Comparison of ENCODE assay signal across 18 cellular contexts in the genomic region with DNA sequence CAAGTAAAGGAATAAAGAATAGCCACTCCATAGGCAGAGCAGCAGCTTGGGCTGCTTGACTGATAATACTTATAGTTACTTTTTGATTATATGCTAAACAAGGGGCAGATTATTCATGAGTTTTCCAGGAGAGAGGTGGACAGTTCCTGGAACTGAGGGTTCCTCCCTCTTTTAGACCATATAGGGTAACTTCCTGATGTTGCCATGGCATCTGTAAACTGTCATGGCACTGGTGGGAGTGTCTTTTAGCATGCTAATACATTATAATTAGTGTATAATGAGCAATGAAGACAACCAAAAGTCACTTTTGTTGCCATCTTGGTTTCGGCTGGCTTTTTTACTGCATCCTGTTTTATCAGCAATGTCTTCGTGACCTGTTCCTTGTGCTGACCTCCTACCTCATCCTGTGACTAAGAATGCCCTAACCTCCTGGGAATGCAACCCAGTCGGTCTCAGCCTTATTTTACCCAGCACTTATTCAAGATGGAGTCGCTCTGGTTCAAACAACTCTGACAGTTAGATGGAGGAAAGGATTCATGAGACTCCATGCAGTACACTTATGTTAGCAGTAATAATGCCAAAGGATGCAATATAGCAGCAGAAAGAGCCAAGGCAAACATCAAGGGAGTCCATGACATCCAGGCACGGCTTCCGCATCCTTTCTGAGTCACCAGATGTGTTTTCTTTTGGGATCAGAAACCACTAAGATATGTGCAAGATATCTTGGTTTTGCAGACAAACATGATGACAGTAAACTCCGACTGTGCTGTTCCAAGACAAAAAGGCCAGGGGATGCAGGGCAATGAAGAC. TPM values are rescaled to one million over a fixed set of nuclear protein-coding genes. Genes with fewer than 3 reads are reported as not detected.
DNase-seq lines count a peak whose midpoint lies in the region; ATAC-seq and TF ChIP-seq lines count a peak whose summit lies in the region.
"Had no signal": no experiment of that assay in that cellular context is flagged by ENCODE, and none has a peak within 500 bp of the region (broad histone marks: within the 10 kb centered on the region; RNA-seq: fewer than 3 reads in every experiment).

No MANE protein-coding gene starts in this region.

- H3K9me3 ChIP-seq in breast epithelium = no peaks in the 10 kb centered on the region
- H3K9me3 ChIP-seq: lower lobe of right lung, ovary, upper lobe of right lung had no signal

- TF ChIP-seq POLR2A in breast epithelium (IDR thresholded peaks at IDR 0.05) = no peak

- H3K4me3 Mint-ChIP-seq in MCF 10A (ENCODE audit: unreplicated experiment) = no peak overlapping the region
- no peak overlapping the region for H3K4me3 Mint-ChIP-seq in activated T-helper 17 cell treated with anti-CD3 and anti-CD28 coated beads, Interleukin-2, amount 50 U/mL, for 72 hours
- H3K4me3 Mint-ChIP-seq: activated CD8-positive, alpha-beta memory T cell treated with anti-CD3 and anti-CD28 coated beads, Interleukin-2, amount 10 ng/mL, durations not matched to agents 7 days and 5 days; activated naive CD8-positive, alpha-beta T cell had no signal

- CTCF ChIA-PET in MCF 10A (lab: Yijun Ruan, JAX) = interaction anchor here (0.8 kb wide), 1 partner anchor 40 kb away, joined by 3 read pairs; no protein-coding TSS in a partner anchor

- TF ChIP-seq CTCF in MCF 10A (IDR thresholded peaks at IDR 0.05; ENCODE audit: unreplicated experiment) (no peak), breast epithelium (IDR thresholded peaks at IDR 0.05) (no peak), fibroblast of mammary gland (conservative IDR thresholded peaks at IDR 0.05; ENCODE audit: control insufficient read depth, insufficient read depth, low read depth, low read length) (no peak)

- no peaks in the 10 kb centered on the region for H3K27me3 Mint-ChIP-seq in MCF 10A (ENCODE audit: insufficient read depth, unreplicated experiment)
- peaks cover 31% of the 10 kb centered on the region for H3K27me3 Mint-ChIP-seq in activated T-helper 17 cell treated with anti-CD3 and anti-CD28 coated beads, Interleukin-2, amount 50 U/mL, for 72 hours

- no peak overlapping the region for H3K27ac Mint-ChIP-seq in MCF 10A (ENCODE audit: low read depth, unreplicated experiment)
- H3K27ac Mint-ChIP-seq in activated T-helper 17 cell treated with anti-CD3 and anti-CD28 coated beads, Interleukin-2, amount 50 U/mL, for 72 hours = no peak overlapping the region
- H3K27ac Mint-ChIP-seq: activated CD8-positive, alpha-beta memory T cell treated with anti-CD3 and anti-CD28 coated beads, Interleukin-2, amount 10 ng/mL, durations not matched to agents 7 days and 5 days; activated naive CD8-positive, alpha-beta T cell had no signal

- ATAC-seq in activated T-helper 17 cell treated with anti-CD3 and anti-CD28 coated beads, Interleukin-2, amount 50 U/mL, for 72 hours (replicated peaks) = no peak
- ATAC-seq: activated CD8-positive, alpha-beta memory T cell treated with anti-CD3 and anti-CD28 coated beads, Interleukin-2, amount 10 ng/mL, durations not matched to agents 7 days and 5 days; lower lobe of right lung; upper lobe of right lung had no signal

- POLR2A ChIA-PET in MCF 10A (lab: Yijun Ruan, JAX) = no interaction called here

- no peaks in the 10 kb centered on the region for H3K36me3 Mint-ChIP-seq in MCF 10A (ENCODE audit: insufficient read depth, unreplicated experiment)
- no peaks in the 10 kb centered on the region for H3K36me3 Mint-ChIP-seq in activated T-helper 17 cell treated with anti-CD3 and anti-CD28 coated beads, Interleukin-2, amount 50 U/mL, for 72 hours (ENCODE audit: low read depth)
- H3K36me3 Mint-ChIP-seq: activated CD8-positive, alpha-beta memory T cell treated with anti-CD3 and anti-CD28 coated beads, Interleukin-2, amount 10 ng/mL, durations not matched to agents 7 days and 5 days; activated naive CD8-positive, alpha-beta T cell had no signal

- peak; percentile 77 for DNase-seq in MCF 10A (ENCODE audit: unreplicated experiment)
- no peak for DNase-seq in breast epithelium (ENCODE audit: low spot score in 2 of 2)
- DNase-seq in SW480 (ENCODE audit: low spot score) = peak; percentile 31
- DNase-seq in fibroblast of mammary gland (ENCODE audit: low read depth) = peak; percentile 89
- peak; percentile 57 for DNase-seq in smooth muscle cell of the brain vasculature (ENCODE audit: low read depth, low spot score)
- DNase-seq in ureter (ENCODE audit: low spot score) = no peak
- DNase-seq in NCI-H2107 (lab: John Stamatoyannopoulos, UW) = no peak
- DNase-seq: activated CD8-positive, alpha-beta memory T cell treated with anti-CD3 and anti-CD28 coated beads, Interleukin-2, amount 10 ng/mL, durations not matched to agents 7 days and 5 days; DMS153; effector memory CD4-positive, alpha-beta T cell; lower lobe of right lung; NCI-H1092 treated with DMSO at 0.1 percent for 48 hours; NCI-H524; ovary; stimulated activated CD8-positive, alpha-beta memory T cell treated with anti-CD3 and anti-CD28 coated beads, Interleukin-4, amount 100 ng/mL, for 48 hours; upper lobe of right lung had no signal

- H3K27me3 ChIP-seq in breast epithelium = no peaks in the 10 kb centered on the region
- H3K27me3 ChIP-seq: ovary had no signal

- H3K4me3 ChIP-seq in breast epithelium (no peak overlapping the region), fibroblast of mammary gland (ENCODE audit: control insufficient read depth, low read depth, low read length) (no peak overlapping the region)
- H3K4me3 ChIP-seq: lower lobe of right lung, ovary, upper lobe of right lung had no signal

- intact Hi-C loops in MCF 10A (cut with micrococcal nuclease) = no loop called here
- intact Hi-C loops in breast epithelium (cut with DNase I; ENCODE audit: low total_unique reads) = no loop called here

- BruUV-seq in MCF 10A (replicated peaks; lab: Mats Ljungman, UMichigan) = no TSS peak

- peaks cover 10% of the 10 kb centered on the region for H3K4me1 Mint-ChIP-seq in MCF 10A (ENCODE audit: insufficient read depth, unreplicated experiment)
- no peaks in the 10 kb centered on the region for H3K4me1 Mint-ChIP-seq in activated T-helper 17 cell treated with anti-CD3 and anti-CD28 coated beads, Interleukin-2, amount 50 U/mL, for 72 hours
- H3K4me1 Mint-ChIP-seq: activated CD8-positive, alpha-beta memory T cell treated with anti-CD3 and anti-CD28 coated beads, Interleukin-2, amount 10 ng/mL, durations not matched to agents 7 days and 5 days had no signal

- no peaks in the 10 kb centered on the region for H3K9me3 Mint-ChIP-seq in MCF 10A (ENCODE audit: unreplicated experiment)
- no peaks in the 10 kb centered on the region for H3K9me3 Mint-ChIP-seq in activated T-helper 17 cell treated with anti-CD3 and anti-CD28 coated beads, Interleukin-2, amount 50 U/mL, for 72 hours

- no peak overlapping the region for H3K27ac ChIP-seq in breast epithelium
- H3K27ac ChIP-seq: lower lobe of right lung, ovary, upper lobe of right lung had no signal

- no peaks in the 10 kb centered on the region for H3K36me3 ChIP-seq in breast epithelium
- H3K36me3 ChIP-seq: lower lobe of right lung, ovary, upper lobe of right lung had no signal

- no peaks in the 10 kb centered on the region for H3K4me1 ChIP-seq in breast epithelium
- H3K4me1 ChIP-seq: lower lobe of right lung, upper lobe of right lung had no signal

RNA-seq across cellular contexts. Expression of a gene that starts 55.8 kb away (rescaled TPM):
- 0.05 TPM in 1 of 2 replicates, not detected in the other for total RNA-seq in MCF 10A (2022)
- under 1 TPM in 2 of 3 donors, not detected in 1; 0.15 to 0.66 TPM for total RNA-seq in breast epithelium
- total RNA-seq in ureter = 0.05 TPM
- total RNA-seq in activated T-helper 17 cell treated with anti-CD3 and anti-CD28 coated beads, Interleukin-2, amount 50 U/mL, for 72 hours = under 1 TPM; 0.02 to 0.05 TPM

Comparison
In these comparisons a context has a peak if more than half of its experiments do, and no peak if none do; other contexts are left out.
1. DNase-seq: peak in MCF 10A (single experiment), SW480 (single experiment), fibroblast of mammary gland (single experiment) and smooth muscle cell of the brain vasculature (single experiment); none in breast epithelium (0 of 2), ureter (single experiment) and NCI-H2107 (single experiment).